Comparison of ENCODE assay signal across 7 cellular contexts in genomic region chr6:143856762-143857161, GRCh38. TPM values are rescaled to one million over a fixed set of nuclear protein-coding genes. Genes with fewer than 3 reads are reported as not detected.
"Had no signal": no experiment of that assay in that cellular context is flagged by ENCODE, and none has a peak within 500 bp of the region (broad histone marks: within the 10 kb centered on the region; RNA-seq: fewer than 3 reads in every experiment).

No MANE protein-coding gene starts in this region.

RNA-seq across cellular contexts. Expression of gene ZC2HC1B, which starts 7.5 kb away (rescaled TPM):
- total RNA-seq: GM23248, GM23338, H1, H4, H7, H9, HFFc6 had no signal
- polyA plus RNA-seq: GM23248, GM23338, H1 had no signal
